Comparison of ENCODE assay signal across 15 cellular contexts in the genomic region with DNA sequence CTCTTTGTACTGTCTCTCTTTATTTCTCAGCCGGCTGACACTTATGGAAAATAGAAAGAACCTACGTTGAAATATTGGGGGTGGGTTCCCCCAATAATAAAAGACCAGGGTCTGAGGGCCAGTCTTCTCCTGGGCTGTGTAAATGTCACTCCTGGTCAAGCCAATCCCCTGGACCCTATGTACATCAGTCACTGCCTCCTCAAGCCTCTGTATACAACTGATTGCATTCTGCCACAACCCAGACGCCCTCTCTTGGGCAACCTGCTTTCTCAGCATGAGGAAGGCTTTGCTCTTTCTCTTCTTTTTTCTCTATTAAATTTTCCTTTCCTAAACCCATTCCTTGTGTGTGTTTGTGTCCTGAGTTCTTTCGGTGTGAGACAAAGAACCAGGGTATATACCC.
DNase-seq lines count a peak whose midpoint lies in the region; ATAC-seq and TF ChIP-seq lines count a peak whose summit lies in the region.
"Had no signal": no experiment of that assay in that cellular context is flagged by ENCODE, and none has a peak within 500 bp of the region (broad histone marks: within the 10 kb centered on the region; RNA-seq: fewer than 3 reads in every experiment).

No MANE protein-coding gene starts in this region.

- H4K20me1 ChIP-seq in hepatocyte (ENCODE audit: insufficient read depth, poor library complexity, severe bottlenecking): no peaks in the 10 kb centered on the region

- peaks cover 8% of the 10 kb centered on the region for H3K4me1 ChIP-seq in hepatocyte (ENCODE audit: insufficient read depth)
- peaks cover 2 to 24% (median 18%) of the 10 kb centered on the region in 4 donors for H3K4me1 ChIP-seq in liver (ENCODE audit: control insufficient read depth in 4 of 4, insufficient read depth in 4 of 4, low read length in 3 of 4)
- H3K4me1 ChIP-seq: BE2C had no signal

- DNase-seq in HEK293T (ENCODE audit: extremely low spot score) (no peak), hepatocyte (ENCODE audit: low spot score) (no peak), erythroblast (lab: John Stamatoyannopoulos, UW) (no peak), chondrocyte (ENCODE audit: low spot score) (no peak)
- DNase-seq in activated effector memory CD4-positive, alpha-beta T cell treated with anti-CD3 and anti-CD28 coated beads, Interleukin-2, amount 50 U/mL, for 16 hours: no peak
- DNase-seq: BE2C; CD8-positive, alpha-beta T cell; COR-L47; GF-D8; HFFc6 had no signal

- H3K79me2 ChIP-seq in hepatocyte: no peaks in the 10 kb centered on the region

- H3K4me3 Mint-ChIP-seq in chondrocyte (ENCODE audit: unreplicated experiment): no peak overlapping the region
- H3K4me3 Mint-ChIP-seq: CD14-positive monocyte; CD8-positive, alpha-beta T cell; HFFc6 had no signal

- H3K27me3 ChIP-seq in hepatocyte (no peaks in the 10 kb centered on the region), liver (ENCODE audit: control insufficient read depth in 4 of 4, insufficient read depth in 4 of 4, low read length in 3 of 4) (no peaks in the 10 kb centered on the region)
- H3K27me3 ChIP-seq: BE2C had no signal

- H3K9ac ChIP-seq in liver (ENCODE audit: low read depth in 1 of 2, low read length in 2 of 2): peak overlapping the region in 1 of 2 donors; percentile 83

- no peak for TF ChIP-seq CTCF in hepatocyte (IDR thresholded peaks at IDR 0.05; ENCODE audit: poor library complexity)
- no peak for TF ChIP-seq CTCF in liver (IDR thresholded peaks at IDR 0.05; ENCODE audit: low read depth, low read length, missing input control)
- no peak for TF ChIP-seq CTCF in chondrocyte (IDR thresholded peaks at IDR 0.05)

- H3K27ac ChIP-seq in hepatocyte: peak overlapping the region; percentile 73
- peak overlapping the region; percentile 71 to 88 for H3K27ac ChIP-seq in liver (ENCODE audit: low read depth in 1 of 2, low read length in 2 of 2)
- H3K27ac ChIP-seq: HL-60 had no signal

- H3K4me3 ChIP-seq in hepatocyte (no peak overlapping the region), liver (ENCODE audit: low read depth in 1 of 3, low read length in 3 of 3) (no peak overlapping the region)
- H3K4me3 ChIP-seq: HAP-1 had no signal

- H3K9me2 ChIP-seq in hepatocyte (replicated peaks; ENCODE audit: insufficient read depth): no peaks in the 10 kb centered on the region

- H3K36me3 ChIP-seq in hepatocyte (replicated peaks; ENCODE audit: insufficient read depth, low read depth): no peaks in the 10 kb centered on the region
- H3K36me3 ChIP-seq in liver (ENCODE audit: control insufficient read depth in 4 of 4, insufficient read depth in 3 of 4, low read depth in 1 of 4, low read length in 3 of 4): no peaks in the 10 kb centered on the region
- H3K36me3 ChIP-seq: BE2C, HAP-1 had no signal

- peaks cover 6% of the 10 kb centered on the region for H3K9me3 ChIP-seq in hepatocyte (ENCODE audit: low read depth)
- peaks cover 0 to 2% (median 0%) of the 10 kb centered on the region in 4 donors for H3K9me3 ChIP-seq in liver (ENCODE audit: control insufficient read depth in 4 of 4, low read length in 3 of 4)
- H3K9me3 ChIP-seq: BE2C had no signal

- H3K4me1 Mint-ChIP-seq in chondrocyte (ENCODE audit: low read depth): no peaks in the 10 kb centered on the region
- H3K4me1 Mint-ChIP-seq: CD14-positive monocyte had no signal

- no peak for TF ChIP-seq POLR2A in erythroblast (IDR thresholded peaks at IDR 0.05; ENCODE audit: low read length)

- POLR2A ChIA-PET in HEK293T (lab: Yijun Ruan, JAX): interaction anchor here (1.1 kb wide), 1 partner anchor 84 kb away, joined by 3 read pairs; a partner anchor contains a TSS

- no peak for TF ChIP-seq RAD21 in liver (IDR thresholded peaks at IDR 0.05)

- ATAC-seq in HG03565 (IDR thresholded peaks at IDR 0.05; ENCODE audit: unreplicated experiment): no peak
- ATAC-seq: CD8-positive, alpha-beta T cell had no signal

- peaks cover 4% of the 10 kb centered on the region for H3K36me3 Mint-ChIP-seq in chondrocyte (ENCODE audit: low read depth)
- H3K36me3 Mint-ChIP-seq: CD14-positive monocyte; CD8-positive, alpha-beta T cell had no signal

- CTCF ChIA-PET in HEK293T (lab: Yijun Ruan, JAX): no interaction called here

- peaks cover 23% of the 10 kb centered on the region for H3K9me3 Mint-ChIP-seq in chondrocyte (ENCODE audit: low read depth)

- no peak overlapping the region for H3K27ac Mint-ChIP-seq in chondrocyte (ENCODE audit: unreplicated experiment)
- H3K27ac Mint-ChIP-seq: CD8-positive, alpha-beta T cell; HFFc6 had no signal

- WGBS in hepatocyte (ENCODE audit: low lambda C conversion rate, missing lambda C conversion rate): 84% methylated on average over 4 of the region's 4 CpGs
- WGBS in liver: 29% methylated on average over 4 of the region's 4 CpGs

- H2AFZ ChIP-seq in hepatocyte: no peak overlapping the region

- H3K27me3 Mint-ChIP-seq in chondrocyte (ENCODE audit: low read depth): no peaks in the 10 kb centered on the region

- no peak overlapping the region for H3K4me2 ChIP-seq in hepatocyte

TF ChIP-seq in HEK293T, 16 proteins besides CTCF, POLR2A, EP300 and RAD21:
- TF ChIP-seq, protein P1, sequence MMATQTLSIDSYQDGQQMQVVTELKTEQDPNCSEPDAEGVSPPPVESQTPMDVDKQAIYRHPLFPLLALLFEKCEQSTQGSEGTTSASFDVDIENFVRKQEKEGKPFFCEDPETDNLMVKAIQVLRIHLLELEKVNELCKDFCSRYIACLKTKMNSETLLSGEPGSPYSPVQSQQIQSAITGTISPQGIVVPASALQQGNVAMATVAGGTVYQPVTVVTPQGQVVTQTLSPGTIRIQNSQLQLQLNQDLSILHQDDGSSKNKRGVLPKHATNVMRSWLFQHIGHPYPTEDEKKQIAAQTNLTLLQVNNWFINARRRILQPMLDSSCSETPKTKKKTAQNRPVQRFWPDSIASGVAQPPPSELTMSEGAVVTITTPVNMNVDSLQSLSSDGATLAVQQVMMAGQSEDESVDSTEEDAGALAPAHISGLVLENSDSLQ (IDR thresholded peaks at IDR 0.05): peak; percentile 41; the same call in 1 of the 2 replicates
- TF ChIP-seq FOXM1 (IDR thresholded peaks at IDR 0.05; ENCODE audit: borderline replicate concordance) (no peak), ARNT (IDR thresholded peaks at IDR 0.05) (no peak)

TF ChIP-seq in liver, 16 proteins besides CTCF, POLR2A, EP300 and RAD21:
- TF ChIP-seq HNF4G (IDR thresholded peaks at IDR 0.05) (no peak), HNF4A (conservative IDR thresholded peaks at IDR 0.05) (no peak), TAF1 (conservative IDR thresholded peaks at IDR 0.05) (no peak), JUND (IDR thresholded peaks at IDR 0.05) (no peak), FOXA2 (IDR thresholded peaks at IDR 0.05) (no peak)
- TF ChIP-seq, protein P2, sequence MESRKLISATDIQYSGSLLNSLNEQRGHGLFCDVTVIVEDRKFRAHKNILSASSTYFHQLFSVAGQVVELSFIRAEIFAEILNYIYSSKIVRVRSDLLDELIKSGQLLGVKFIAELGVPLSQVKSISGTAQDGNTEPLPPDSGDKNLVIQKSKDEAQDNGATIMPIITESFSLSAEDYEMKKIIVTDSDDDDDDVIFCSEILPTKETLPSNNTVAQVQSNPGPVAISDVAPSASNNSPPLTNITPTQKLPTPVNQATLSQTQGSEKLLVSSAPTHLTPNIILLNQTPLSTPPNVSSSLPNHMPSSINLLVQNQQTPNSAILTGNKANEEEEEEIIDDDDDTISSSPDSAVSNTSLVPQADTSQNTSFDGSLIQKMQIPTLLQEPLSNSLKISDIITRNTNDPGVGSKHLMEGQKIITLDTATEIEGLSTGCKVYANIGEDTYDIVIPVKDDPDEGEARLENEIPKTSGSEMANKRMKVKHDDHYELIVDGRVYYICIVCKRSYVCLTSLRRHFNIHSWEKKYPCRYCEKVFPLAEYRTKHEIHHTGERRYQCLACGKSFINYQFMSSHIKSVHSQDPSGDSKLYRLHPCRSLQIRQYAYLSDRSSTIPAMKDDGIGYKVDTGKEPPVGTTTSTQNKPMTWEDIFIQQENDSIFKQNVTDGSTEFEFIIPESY (IDR thresholded peaks at IDR 0.05): no peak
- TF ChIP-seq, protein P3, sequence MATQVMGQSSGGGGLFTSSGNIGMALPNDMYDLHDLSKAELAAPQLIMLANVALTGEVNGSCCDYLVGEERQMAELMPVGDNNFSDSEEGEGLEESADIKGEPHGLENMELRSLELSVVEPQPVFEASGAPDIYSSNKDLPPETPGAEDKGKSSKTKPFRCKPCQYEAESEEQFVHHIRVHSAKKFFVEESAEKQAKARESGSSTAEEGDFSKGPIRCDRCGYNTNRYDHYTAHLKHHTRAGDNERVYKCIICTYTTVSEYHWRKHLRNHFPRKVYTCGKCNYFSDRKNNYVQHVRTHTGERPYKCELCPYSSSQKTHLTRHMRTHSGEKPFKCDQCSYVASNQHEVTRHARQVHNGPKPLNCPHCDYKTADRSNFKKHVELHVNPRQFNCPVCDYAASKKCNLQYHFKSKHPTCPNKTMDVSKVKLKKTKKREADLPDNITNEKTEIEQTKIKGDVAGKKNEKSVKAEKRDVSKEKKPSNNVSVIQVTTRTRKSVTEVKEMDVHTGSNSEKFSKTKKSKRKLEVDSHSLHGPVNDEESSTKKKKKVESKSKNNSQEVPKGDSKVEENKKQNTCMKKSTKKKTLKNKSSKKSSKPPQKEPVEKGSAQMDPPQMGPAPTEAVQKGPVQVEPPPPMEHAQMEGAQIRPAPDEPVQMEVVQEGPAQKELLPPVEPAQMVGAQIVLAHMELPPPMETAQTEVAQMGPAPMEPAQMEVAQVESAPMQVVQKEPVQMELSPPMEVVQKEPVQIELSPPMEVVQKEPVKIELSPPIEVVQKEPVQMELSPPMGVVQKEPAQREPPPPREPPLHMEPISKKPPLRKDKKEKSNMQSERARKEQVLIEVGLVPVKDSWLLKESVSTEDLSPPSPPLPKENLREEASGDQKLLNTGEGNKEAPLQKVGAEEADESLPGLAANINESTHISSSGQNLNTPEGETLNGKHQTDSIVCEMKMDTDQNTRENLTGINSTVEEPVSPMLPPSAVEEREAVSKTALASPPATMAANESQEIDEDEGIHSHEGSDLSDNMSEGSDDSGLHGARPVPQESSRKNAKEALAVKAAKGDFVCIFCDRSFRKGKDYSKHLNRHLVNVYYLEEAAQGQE (IDR thresholded peaks at IDR 0.05): no peak
